In genomic region chr7:17599733-17600685, GRCh38 we compare ENCODE assay signal across 9 cellular contexts.
DNase-seq lines count a peak whose midpoint lies in the region; ATAC-seq and TF ChIP-seq lines count a peak whose summit lies in the region.
"Had no signal": no experiment of that assay in that cellular context is flagged by ENCODE, and none has a peak within 500 bp of the region (broad histone marks: within the 10 kb centered on the region; RNA-seq: fewer than 3 reads in every experiment).

No MANE protein-coding gene starts in this region.

- in situ Hi-C loops in astrocyte of the spinal cord (cut with HindIII; ENCODE audit: low sequenced_read_pairs), result no loop called here

- ATAC-seq in lung (ENCODE audit: insufficient read depth, low FRiP score) (peak; percentile 39), GM21367 (IDR thresholded peaks at IDR 0.05; ENCODE audit: unreplicated experiment) (no peak)
- ATAC-seq: stimulated activated naive B cell treated with anti-CD40 and anti-IgM and Interleukin-4, amounts not matched to agents 10 μg/mL and 1 μg/mL and 100 μg/mL, for 72 hours had no signal

- no peak overlapping the region for H3K4me3 ChIP-seq in NB4 (ENCODE audit: low read depth, low read length)
- no peak overlapping the region for H3K4me3 ChIP-seq in astrocyte of the spinal cord (ENCODE audit: low read depth, low read length)
- no peak overlapping the region for H3K4me3 ChIP-seq in lung

- no peaks in the 10 kb centered on the region for H3K36me3 ChIP-seq in lung (ENCODE audit: control insufficient read depth in 2 of 2, insufficient read depth in 2 of 2, low read length in 2 of 2)

- H3K9me3 ChIP-seq in lung (ENCODE audit: control insufficient read depth in 2 of 2, insufficient read depth in 1 of 2, low read length in 1 of 2), result peaks cover 0 to 4% of the 10 kb centered on the region in 2 donors

- no peak for TF ChIP-seq POLR2A in NB4 (IDR thresholded peaks at IDR 0.05; ENCODE audit: extremely low read depth, insufficient read length)

- peaks cover 7% of the 10 kb centered on the region for H3K4me1 Mint-ChIP-seq in type B pancreatic cell (ENCODE audit: unreplicated experiment)
- H3K4me1 Mint-ChIP-seq: stimulated activated naive B cell treated with anti-CD40 and anti-IgM and Interleukin-4, amounts not matched to agents 10 μg/mL and 1 μg/mL and 100 μg/mL, for 72 hours had no signal

- H3K4me1 ChIP-seq in lung (ENCODE audit: control insufficient read depth in 2 of 2, insufficient read depth in 2 of 2, low read length in 2 of 2), result no peaks in the 10 kb centered on the region

- H3K27ac ChIP-seq in lung (ENCODE audit: low read depth in 1 of 2, low read length in 1 of 2), result no peak overlapping the region

- H3K27me3 Mint-ChIP-seq in type B pancreatic cell, result no peaks in the 10 kb centered on the region
- H3K27me3 Mint-ChIP-seq: stimulated activated naive B cell treated with anti-CD40 and anti-IgM and Interleukin-4, amounts not matched to agents 10 μg/mL and 1 μg/mL and 100 μg/mL, for 72 hours had no signal

- H3K4me3 Mint-ChIP-seq in type B pancreatic cell, result no peak overlapping the region
- H3K4me3 Mint-ChIP-seq: stimulated activated naive B cell treated with anti-CD40 and anti-IgM and Interleukin-4, amounts not matched to agents 10 μg/mL and 1 μg/mL and 100 μg/mL, for 72 hours had no signal

- WGBS in lung, 2 donors, result 82 to 83% methylated on average over 8 of the region's 8 CpGs

- no peaks in the 10 kb centered on the region for H3K36me3 Mint-ChIP-seq in type B pancreatic cell
- H3K36me3 Mint-ChIP-seq: stimulated activated naive B cell treated with anti-CD40 and anti-IgM and Interleukin-4, amounts not matched to agents 10 μg/mL and 1 μg/mL and 100 μg/mL, for 72 hours had no signal

- peak; percentile 92 for DNase-seq in COLO829 (ENCODE audit: low spot score)
- peak; percentile 6 for DNase-seq in NB4 (ENCODE audit: low read depth)
- DNase-seq in astrocyte of the spinal cord (ENCODE audit: low read depth, low spot score), result peak; percentile 95
- DNase-seq in lung (ENCODE audit: low spot score), result no peak
- no peak for DNase-seq in effector CD4-positive, alpha-beta T cell
- DNase-seq in Ammon's horn (ENCODE audit: low spot score), result no peak
- DNase-seq in type B pancreatic cell (ENCODE audit: extremely low spot score, unreplicated experiment), result no peak
- DNase-seq: stimulated activated naive B cell treated with anti-CD40 and anti-IgM and Interleukin-4, amounts not matched to agents 10 μg/mL and 1 μg/mL and 100 μg/mL, for 72 hours had no signal

- no peaks in the 10 kb centered on the region for H3K27me3 ChIP-seq in lung (ENCODE audit: control insufficient read depth, insufficient read depth)

- TF ChIP-seq CTCF in NB4 (IDR thresholded peaks at IDR 0.05; ENCODE audit: low read depth, low read length) (no peak), astrocyte of the spinal cord (IDR thresholded peaks at IDR 0.05; ENCODE audit: low read depth, low read length) (no peak), lung (IDR thresholded peaks at IDR 0.05; ENCODE audit: control extremely low read depth, extremely low read depth) (no peak), type B pancreatic cell (conservative IDR thresholded peaks at IDR 0.05) (no peak)

- H3K27ac Mint-ChIP-seq in type B pancreatic cell, result no peak overlapping the region
- H3K27ac Mint-ChIP-seq: stimulated activated naive B cell treated with anti-CD40 and anti-IgM and Interleukin-4, amounts not matched to agents 10 μg/mL and 1 μg/mL and 100 μg/mL, for 72 hours had no signal

- H3K9me3 Mint-ChIP-seq in type B pancreatic cell, result peaks cover 10% of the 10 kb centered on the region

Comparison
In these comparisons a context has a peak if more than half of its experiments do, and no peak if none do; other contexts are left out.
1. DNase-seq: peak in COLO829 (single experiment), NB4 (single experiment) and astrocyte of the spinal cord (single experiment); none in lung (single experiment), effector CD4-positive, alpha-beta T cell (single experiment), Ammon's horn (single experiment) and type B pancreatic cell (single experiment).